Comparison of ENCODE assay signal across 23 cellular contexts in genomic region chr3:83684199-83684598, GRCh38.
"Had no signal": no experiment of that assay in that cellular context is flagged by ENCODE, and none has a peak within 500 bp of the region (broad histone marks: within the 10 kb centered on the region; RNA-seq: fewer than 3 reads in every experiment).

No MANE protein-coding gene starts in this region.

- FAIRE-seq: colon, endothelial cell of umbilical vein, islet of Langerhans, keratinocyte had no signal

- H3K9me3 ChIP-seq: gastrocnemius medialis had no signal

- H3K27ac ChIP-seq: coronary artery, dorsolateral prefrontal cortex, esophagus muscularis mucosa, gastrocnemius medialis, heart right ventricle, left lung, lower lobe of right lung had no signal

- H3K4me3 ChIP-seq: coronary artery, dorsolateral prefrontal cortex, esophagus muscularis mucosa, gastrocnemius medialis, heart right ventricle, left lung, lower lobe of right lung had no signal

- H3K36me3 ChIP-seq: esophagus muscularis mucosa, gastrocnemius medialis, heart right ventricle, left lung, lower lobe of right lung had no signal

- H3K4me1 ChIP-seq: esophagus muscularis mucosa, gastrocnemius medialis, heart right ventricle, left lung, lower lobe of right lung had no signal

- H3K4me3 Mint-ChIP-seq: memory B cell; naive thymus-derived CD4-positive, alpha-beta T cell had no signal

- H3K27ac Mint-ChIP-seq: memory B cell; naive thymus-derived CD4-positive, alpha-beta T cell had no signal

- DNase-seq: dermis blood vessel endothelial cell; dorsolateral prefrontal cortex; effector CD4-positive, alpha-beta T cell; effector memory CD4-positive, alpha-beta T cell; gastrocnemius medialis; glutamatergic neuron; head of caudate nucleus; heart right ventricle; hippocampal formation; left cardiac atrium; left lung; left ventricle myocardium superior; lower lobe of right lung; mesendoderm; midbrain; naive thymus-derived CD4-positive, alpha-beta T cell had no signal

- ATAC-seq: gastrocnemius medialis; heart right ventricle; left cardiac atrium; left lung; left ventricle myocardium superior; lower lobe of right lung; naive thymus-derived CD4-positive, alpha-beta T cell had no signal

- H3K36me3 Mint-ChIP-seq: memory B cell had no signal

- H3K27me3 Mint-ChIP-seq: memory B cell; naive thymus-derived CD4-positive, alpha-beta T cell had no signal

- H3K4me1 Mint-ChIP-seq: memory B cell had no signal

- H3K27me3 ChIP-seq: dorsolateral prefrontal cortex, esophagus muscularis mucosa, gastrocnemius medialis, heart right ventricle, left lung had no signal
